ENCODE assay signal across 8 cellular contexts in genomic region chr19:1173845-1174809, GRCh38. TPM values are rescaled to one million over a fixed set of nuclear protein-coding genes. Genes with fewer than 3 reads are reported as not detected.
DNase-seq lines count a peak whose midpoint lies in the region; ATAC-seq and TF ChIP-seq lines count a peak whose summit lies in the region.

A gene with protein sequence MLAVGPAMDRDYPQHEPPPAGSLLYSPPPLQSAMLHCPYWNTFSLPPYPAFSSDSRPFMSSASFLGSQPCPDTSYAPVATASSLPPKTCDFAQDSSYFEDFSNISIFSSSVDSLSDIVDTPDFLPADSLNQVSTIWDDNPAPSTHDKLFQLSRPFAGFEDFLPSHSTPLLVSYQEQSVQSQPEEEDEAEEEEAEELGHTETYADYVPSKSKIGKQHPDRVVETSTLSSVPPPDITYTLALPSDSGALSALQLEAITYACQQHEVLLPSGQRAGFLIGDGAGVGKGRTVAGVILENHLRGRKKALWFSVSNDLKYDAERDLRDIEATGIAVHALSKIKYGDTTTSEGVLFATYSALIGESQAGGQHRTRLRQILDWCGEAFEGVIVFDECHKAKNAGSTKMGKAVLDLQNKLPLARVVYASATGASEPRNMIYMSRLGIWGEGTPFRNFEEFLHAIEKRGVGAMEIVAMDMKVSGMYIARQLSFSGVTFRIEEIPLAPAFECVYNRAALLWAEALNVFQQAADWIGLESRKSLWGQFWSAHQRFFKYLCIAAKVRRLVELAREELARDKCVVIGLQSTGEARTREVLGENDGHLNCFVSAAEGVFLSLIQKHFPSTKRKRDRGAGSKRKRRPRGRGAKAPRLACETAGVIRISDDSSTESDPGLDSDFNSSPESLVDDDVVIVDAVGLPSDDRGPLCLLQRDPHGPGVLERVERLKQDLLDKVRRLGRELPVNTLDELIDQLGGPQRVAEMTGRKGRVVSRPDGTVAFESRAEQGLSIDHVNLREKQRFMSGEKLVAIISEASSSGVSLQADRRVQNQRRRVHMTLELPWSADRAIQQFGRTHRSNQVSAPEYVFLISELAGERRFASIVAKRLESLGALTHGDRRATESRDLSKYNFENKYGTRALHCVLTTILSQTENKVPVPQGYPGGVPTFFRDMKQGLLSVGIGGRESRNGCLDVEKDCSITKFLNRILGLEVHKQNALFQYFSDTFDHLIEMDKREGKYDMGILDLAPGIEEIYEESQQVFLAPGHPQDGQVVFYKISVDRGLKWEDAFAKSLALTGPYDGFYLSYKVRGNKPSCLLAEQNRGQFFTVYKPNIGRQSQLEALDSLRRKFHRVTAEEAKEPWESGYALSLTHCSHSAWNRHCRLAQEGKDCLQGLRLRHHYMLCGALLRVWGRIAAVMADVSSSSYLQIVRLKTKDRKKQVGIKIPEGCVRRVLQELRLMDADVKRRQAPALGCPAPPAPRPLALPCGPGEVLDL (N-terminal part only) (minus strand): TSS chr19:1174268. CDS start chr19:1154276, 19,992 bp downstream.

- DNase-seq in EH (ENCODE audit: low read depth) (peak; percentile 88), NCI-H2107 treated with DMSO at 0.1 percent for 48 hours (lab: John Stamatoyannopoulos, UW; ENCODE audit: unreplicated experiment) (peak; percentile 33), brain pericyte (ENCODE audit: low read depth, low spot score) (peak; percentile 61)

- H3K4me3 ChIP-seq in iPS-18c (ENCODE audit: insufficient read depth, low read depth, low read length) (peak within 1 kb of the TSS; percentile 89), skeletal muscle satellite cell (ENCODE audit: low read length) (peak within 1 kb of the TSS; percentile 91)

- H3K4me1 ChIP-seq in skeletal muscle satellite cell (ENCODE audit: control insufficient read depth, insufficient read depth, low read length) = peaks cover 44% of the 10 kb centered on the region

- peak within 1 kb of the TSS; percentile 97 for H3K4me2 ChIP-seq in skeletal muscle satellite cell (ENCODE audit: low read length)

- peaks cover 6% of the 10 kb centered on the region for H3K36me3 ChIP-seq in skeletal muscle satellite cell (ENCODE audit: insufficient read depth, low read length)

- no peak for TF ChIP-seq CTCF in VCaP (conservative IDR thresholded peaks at IDR 0.05)

- no peaks in the 10 kb centered on the region for H3K9me3 ChIP-seq in iPS-18c (ENCODE audit: control insufficient read depth, insufficient read depth, low read length)
- H3K9me3 ChIP-seq in skeletal muscle satellite cell (replicated peaks; ENCODE audit: low read length) = no peaks in the 10 kb centered on the region

- peak within 1 kb of the TSS; percentile 94 for H3K9ac ChIP-seq in skeletal muscle satellite cell (ENCODE audit: low read depth, low read length)

- no peaks in the 10 kb centered on the region for H3K27me3 ChIP-seq in skeletal muscle satellite cell (ENCODE audit: control insufficient read depth, insufficient read depth, low read length)

- ATAC-seq in HG02759 (IDR thresholded peaks at IDR 0.05; ENCODE audit: unreplicated experiment) (peak; percentile 73), GM18517 (IDR thresholded peaks at IDR 0.05; ENCODE audit: unreplicated experiment) (no peak)

- H3K27ac ChIP-seq in VCaP = peak within 1 kb of the TSS; percentile 81

RNA-seq across cellular contexts. Expression of the gene that starts here (rescaled TPM):
- total RNA-seq in skeletal muscle satellite cell (2012; rRNA removed) = 43.3 and 44.1 TPM in 2 replicates

Comparison
In these comparisons a context has a peak if more than half of its experiments do, and no peak if none do; other contexts are left out.
1. DNase-seq: peak in every context shown above with its lines; median percentile 88 in EH; 61 in brain pericyte; 33 in NCI-H2107 treated with DMSO at 0.1 percent for 48 hours.